Comparison of ENCODE assay signal across 12 cellular contexts in the genomic region with DNA sequence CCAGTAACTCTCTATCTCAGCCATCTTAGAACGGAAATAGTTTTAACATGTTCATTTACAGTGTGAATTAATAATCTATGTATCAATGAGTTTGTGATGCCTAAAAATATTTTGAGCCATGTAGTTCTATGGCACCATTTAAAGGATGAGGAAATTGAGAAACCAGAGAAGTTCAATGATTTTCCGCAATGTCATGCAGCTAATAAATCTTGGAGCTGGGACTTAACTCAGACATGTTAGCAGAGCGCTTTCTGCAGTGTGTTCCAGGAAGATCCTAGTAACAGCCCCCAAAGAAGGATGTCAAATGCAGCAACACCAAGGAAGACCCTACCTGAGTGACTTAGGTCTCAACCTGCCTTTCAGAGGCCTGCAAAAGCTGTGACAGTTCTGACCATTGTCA.
"Had no signal": no experiment of that assay in that cellular context is flagged by ENCODE, and none has a peak within 500 bp of the region (broad histone marks: within the 10 kb centered on the region; RNA-seq: fewer than 3 reads in every experiment).

No MANE protein-coding gene starts in this region.

- H3K27ac Mint-ChIP-seq: activated CD4-positive, alpha-beta memory T cell treated with anti-CD3 and anti-CD28 coated beads, Interleukin-2, amount 10 ng/mL, durations not matched to agents 7 days and 5 days; activated CD4-positive, alpha-beta T cell treated with anti-CD3 and anti-CD28 coated beads for 36 hours; effector memory CD8-positive, alpha-beta T cell; T-cell had no signal

- H3K36me3 ChIP-seq: ovary had no signal

- H3K27me3 ChIP-seq: ovary, stomach, upper lobe of left lung had no signal

- DNase-seq: activated CD4-positive, alpha-beta memory T cell treated with anti-CD3 and anti-CD28 coated beads, Interleukin-2, amount 10 ng/mL, durations not matched to agents 7 days and 5 days; activated naive CD4-positive, alpha-beta T cell treated with Interleukin-2 at 50 U/mL for 16 hours; central memory CD4-positive, alpha-beta T cell; effector memory CD8-positive, alpha-beta T cell; mesendoderm; ovary; stomach; T-cell; upper lobe of left lung had no signal

- H3K27ac ChIP-seq: ovary, VCaP had no signal

- H3K4me3 ChIP-seq: ovary, stomach, upper lobe of left lung had no signal

- ATAC-seq: activated CD4-positive, alpha-beta T cell treated with anti-CD3 and anti-CD28 coated beads for 36 hours; effector memory CD8-positive, alpha-beta T cell; T-cell had no signal

- H3K4me3 Mint-ChIP-seq: activated CD4-positive, alpha-beta memory T cell treated with anti-CD3 and anti-CD28 coated beads, Interleukin-2, amount 10 ng/mL, durations not matched to agents 7 days and 5 days; activated CD4-positive, alpha-beta T cell treated with anti-CD3 and anti-CD28 coated beads for 36 hours; effector memory CD8-positive, alpha-beta T cell; neural crest cell; T-cell had no signal

- H3K9me3 Mint-ChIP-seq: activated CD4-positive, alpha-beta memory T cell treated with anti-CD3 and anti-CD28 coated beads, Interleukin-2, amount 10 ng/mL, durations not matched to agents 7 days and 5 days; effector memory CD8-positive, alpha-beta T cell; neural crest cell; T-cell had no signal

- H3K27me3 Mint-ChIP-seq: activated CD4-positive, alpha-beta memory T cell treated with anti-CD3 and anti-CD28 coated beads, Interleukin-2, amount 10 ng/mL, durations not matched to agents 7 days and 5 days; activated CD4-positive, alpha-beta T cell treated with anti-CD3 and anti-CD28 coated beads for 36 hours; effector memory CD8-positive, alpha-beta T cell; T-cell had no signal

- H3K9me3 ChIP-seq: ovary, stomach, upper lobe of left lung had no signal
